ENCODE assay signal across 2 cellular contexts in genomic region chr10:93757766-93758509, GRCh38.
TF ChIP-seq lines count a peak whose summit lies in the region.

Gene LGI1 (plus strand): TSS chr10:93757936. CDS start chr10:93758145, 209 bp downstream.

TF ChIP-seq in liver, 16 proteins besides CTCF, POLR2A, EP300 and RAD21:
- no peak for TF ChIP-seq MAX (IDR thresholded peaks at IDR 0.05)
- no peak for TF ChIP-seq NR2F2 (IDR thresholded peaks at IDR 0.05)
- no peak for TF ChIP-seq EGR1 (IDR thresholded peaks at IDR 0.05; ENCODE audit: low read depth in 2 of 2)
- no peak for TF ChIP-seq TAF1 (conservative IDR thresholded peaks at IDR 0.05)
- no peak for TF ChIP-seq FOXA1 (IDR thresholded peaks at IDR 0.05)
- no peak for TF ChIP-seq RXRA (IDR thresholded peaks at IDR 0.05)
- no peak for TF ChIP-seq HNF4G (IDR thresholded peaks at IDR 0.05)
- no peak for TF ChIP-seq HNF4A (conservative IDR thresholded peaks at IDR 0.05)
- TF ChIP-seq SP1 (IDR thresholded peaks at IDR 0.05), result no peak
TF ChIP-seq in liver: peak in this region for 0.

TF ChIP-seq in HepG2, 621 proteins besides CTCF, POLR2A, EP300 and RAD21 (continued from another document):
- TF ChIP-seq ZNF770 (CRISPR knock-in tag; IDR thresholded peaks at IDR 0.05) (no peak), SALL1 (CRISPR knock-in tag; IDR thresholded peaks at IDR 0.05) (no peak), PLRG1 (conservative IDR thresholded peaks at IDR 0.05) (no peak), ZSCAN20 (CRISPR knock-in tag; IDR thresholded peaks at IDR 0.05; ENCODE audit: borderline replicate concordance) (no peak), NPAS2 (CRISPR knock-in tag; IDR thresholded peaks at IDR 0.05; ENCODE audit: borderline replicate concordance) (no peak), DDIT3 (CRISPR knock-in tag; IDR thresholded peaks at IDR 0.05) (no peak), HMGXB4 (CRISPR knock-in tag; IDR thresholded peaks at IDR 0.05; ENCODE audit: borderline replicate concordance in 1 of 2, low read depth in 1 of 2) (no peak), ZSCAN21 (CRISPR knock-in tag; IDR thresholded peaks at IDR 0.05; ENCODE audit: borderline replicate concordance) (no peak), ZNF224 (CRISPR knock-in tag; IDR thresholded peaks at IDR 0.05) (no peak), POGK (CRISPR knock-in tag; conservative IDR thresholded peaks at IDR 0.05) (no peak)
